ENCODE assay signal across 10 cellular contexts in genomic region chr16:3122926-3123570, GRCh38. TPM values are rescaled to one million over a fixed set of nuclear protein-coding genes. Genes with fewer than 3 reads are reported as not detected.
DNase-seq lines count a peak whose midpoint lies in the region; ATAC-seq and TF ChIP-seq lines count a peak whose summit lies in the region.
"Had no signal": no experiment of that assay in that cellular context is flagged by ENCODE, and none has a peak within 500 bp of the region (broad histone marks: within the 10 kb centered on the region; RNA-seq: fewer than 3 reads in every experiment).

No MANE protein-coding gene starts in this region.

- intact Hi-C loops in Caco-2 (cut with micrococcal nuclease; ENCODE audit: unreplicated experiment) (no loop called here), cardiac septum (cut with DNase I) (no loop called here)

- no peak for TF ChIP-seq CTCF in Caco-2 (IDR thresholded peaks at IDR 0.05; ENCODE audit: insufficient read depth in 1 of 2, low read depth in 1 of 2, low read length in 1 of 2, severe bottlenecking in 1 of 2, unreplicated experiment in 1 of 2)

- H3K9ac ChIP-seq in HUES6 (ENCODE audit: low read length): no peak overlapping the region

- no peak for DNase-seq in Caco-2
- no peak for DNase-seq in activated naive CD4-positive, alpha-beta T cell treated with anti-CD3 and anti-CD28 coated beads, Interleukin-2, amount 50 U/mL, for 72 hours (ENCODE audit: low spot score in 2 of 2)
- no peak for DNase-seq in naive B cell
- DNase-seq in cardiac septum (ENCODE audit: low spot score): no peak
- no peak for DNase-seq in superior temporal gyrus (ENCODE audit: extremely low spot score)
- DNase-seq: NCI-H2107 had no signal

- CTCF ChIA-PET in Caco-2 (lab: Charles Lee): interaction anchor here (0.5 to 1.7 kb wide), 6 partner anchors 64 to 247 kb away, joined by 3 to 8 read pairs (median 4); no protein-coding TSS in a partner anchor

- H3K27ac Mint-ChIP-seq in Caco-2 (ENCODE audit: unreplicated experiment): peak overlapping the region; percentile 39
- H3K27ac Mint-ChIP-seq in activated naive CD4-positive, alpha-beta T cell treated with anti-CD3 and anti-CD28 coated beads, Interleukin-2, amount 50 U/mL, for 72 hours: peak overlapping the region; percentile 83 to 94
- peak overlapping the region in 3 of 6 donors; percentile 49 to 88 (median 76) for H3K27ac Mint-ChIP-seq in naive B cell

- H3K9me3 Mint-ChIP-seq in Caco-2 (ENCODE audit: unreplicated experiment) (no peaks in the 10 kb centered on the region), naive B cell (no peaks in the 10 kb centered on the region)
- H3K9me3 Mint-ChIP-seq in activated naive CD4-positive, alpha-beta T cell treated with anti-CD3 and anti-CD28 coated beads, Interleukin-2, amount 50 U/mL, for 72 hours: no peaks in the 10 kb centered on the region

- H3K4me3 ChIP-seq in Caco-2 (ENCODE audit: low read depth, low read length): peak overlapping the region; percentile 72; the same call in 1 of the 2 replicates
- peak overlapping the region; percentile 64; the same call in 1 of the 2 replicates for H3K4me3 ChIP-seq in HUES6 (ENCODE audit: low read depth, low read length)

- H3K36me3 ChIP-seq in Caco-2 (ENCODE audit: control insufficient read depth, insufficient read depth, low read length): no peaks in the 10 kb centered on the region
- H3K36me3 ChIP-seq in HUES6 (ENCODE audit: control insufficient read depth, insufficient read depth, low read length): peaks cover 35% of the 10 kb centered on the region

- H3K4me1 ChIP-seq in Caco-2: peaks cover 4% of the 10 kb centered on the region; the same call in 1 of the 2 replicates
- H3K4me1 ChIP-seq in HUES6 (ENCODE audit: control insufficient read depth, insufficient read depth, low read length): peaks cover 19% of the 10 kb centered on the region

- H3K36me3 Mint-ChIP-seq in Caco-2 (ENCODE audit: insufficient read depth, unreplicated experiment) (peaks cover 51% of the 10 kb centered on the region), naive B cell (no peaks in the 10 kb centered on the region)
- peaks cover 6 to 11% of the 10 kb centered on the region in 2 donors for H3K36me3 Mint-ChIP-seq in activated naive CD4-positive, alpha-beta T cell treated with anti-CD3 and anti-CD28 coated beads, Interleukin-2, amount 50 U/mL, for 72 hours

- peak overlapping the region; percentile 90 for H3K4me3 Mint-ChIP-seq in Caco-2 (ENCODE audit: unreplicated experiment)
- H3K4me3 Mint-ChIP-seq in naive B cell: peak overlapping the region; percentile 96 to 98 (median 97)

- BruUV-seq in Caco-2 (replicated peaks; lab: Mats Ljungman, UMichigan): no TSS peak

- POLR2A ChIA-PET in Caco-2 (lab: Charles Lee): no interaction called here

- no peak overlapping the region for H3K27ac ChIP-seq in HUES6 (ENCODE audit: low read depth, low read length)

- H3K27me3 Mint-ChIP-seq in Caco-2 (ENCODE audit: insufficient read depth, unreplicated experiment): no peaks in the 10 kb centered on the region
- no peaks in the 10 kb centered on the region for H3K27me3 Mint-ChIP-seq in naive B cell

- H3K27me3 ChIP-seq in Caco-2 (replicated peaks; ENCODE audit: control insufficient read depth, insufficient read depth, low read length): no peaks in the 10 kb centered on the region
- no peaks in the 10 kb centered on the region for H3K27me3 ChIP-seq in HUES6 (ENCODE audit: control insufficient read depth, insufficient read depth, low read length)

- H3K4me1 Mint-ChIP-seq in Caco-2 (ENCODE audit: low read depth, unreplicated experiment) (peaks cover 13% of the 10 kb centered on the region), naive B cell (peaks cover 13 to 37% (median 15%) of the 10 kb centered on the region in 3 donors)

- ATAC-seq in activated naive CD4-positive, alpha-beta T cell treated with anti-CD3 and anti-CD28 coated beads, Interleukin-2, amount 50 U/mL, for 72 hours: no peak
- no peak for ATAC-seq in naive B cell (ENCODE audit: low read depth in 2 of 2)
- ATAC-seq in HG03280 (IDR thresholded peaks at IDR 0.05; ENCODE audit: unreplicated experiment): no peak
- no peak for ATAC-seq in GM21390 (IDR thresholded peaks at IDR 0.05; ENCODE audit: unreplicated experiment)

- H3K9me3 ChIP-seq in Caco-2: no peaks in the 10 kb centered on the region
- no peaks in the 10 kb centered on the region for H3K9me3 ChIP-seq in HUES6 (ENCODE audit: control insufficient read depth, insufficient read depth, low read depth, low read length)

RNA-seq across cellular contexts. Expression of gene ZNF205, which starts 10.7 kb away (rescaled TPM):
- 10.3 and 13.5 TPM in 2 replicates for total RNA-seq in Caco-2 (2022)
- total RNA-seq in activated naive CD4-positive, alpha-beta T cell treated with anti-CD3 and anti-CD28 coated beads, Interleukin-2, amount 50 U/mL, for 72 hours: under 1 TPM in 1 of 2 donors, not detected in 1; 0.18 TPM
- under 1 TPM in 1 of 6 donors, not detected in 5; 0.47 TPM for polyA plus RNA-seq in naive B cell (ENCODE audit: low read depth in 6 of 6)
- 6.5 TPM for total RNA-seq in cardiac septum

RNA-seq across cellular contexts. Expression of gene ZNF213, which starts 11.8 kb away (rescaled TPM):
- total RNA-seq in Caco-2 (2022): 5.3 and 5.5 TPM in 2 replicates
- 1 to 10 TPM; 6.1 to 8.2 TPM for total RNA-seq in activated naive CD4-positive, alpha-beta T cell treated with anti-CD3 and anti-CD28 coated beads, Interleukin-2, amount 50 U/mL, for 72 hours
- 1 to 10 TPM in 4 of 6 donors, under 1 TPM in 1, not detected in 1; 0.38 to 2.7 (median 1.6) TPM for polyA plus RNA-seq in naive B cell (ENCODE audit: low read depth in 6 of 6)
- total RNA-seq in cardiac septum: 7.5 TPM

RNA-seq across cellular contexts. Expression of gene ZSCAN10, which starts 24.0 kb away (rescaled TPM):
- total RNA-seq in Caco-2 (2022) (not detected in 2 replicates), cardiac septum (not detected)
- total RNA-seq in activated naive CD4-positive, alpha-beta T cell treated with anti-CD3 and anti-CD28 coated beads, Interleukin-2, amount 50 U/mL, for 72 hours: under 1 TPM; 0.14 to 0.68 TPM
- not detected for polyA plus RNA-seq in naive B cell (ENCODE audit: low read depth in 6 of 6)
- total RNA-seq: skeletal muscle tissue had no signal

RNA-seq across cellular contexts. Expression of gene IL32, which starts 57.6 kb away (rescaled TPM):
- 149 and 165 TPM in 2 replicates for total RNA-seq in Caco-2 (2022)
- 1,000 to 10,000 TPM; 2,042 to 3,291 TPM for total RNA-seq in activated naive CD4-positive, alpha-beta T cell treated with anti-CD3 and anti-CD28 coated beads, Interleukin-2, amount 50 U/mL, for 72 hours
- 10 to 100 TPM in 2 of 6 donors, 1 to 10 TPM in 4; 3.0 to 15.0 (median 6.2) TPM for polyA plus RNA-seq in naive B cell (ENCODE audit: low read depth in 6 of 6)
- 32.3 TPM for total RNA-seq in cardiac septum
